7 cellular contexts compared by ENCODE assay signal in genomic region chrX:112840382-112841113, GRCh38. TPM values are rescaled to one million over a fixed set of nuclear protein-coding genes. Genes with fewer than 3 reads are reported as not detected.
DNase-seq lines count a peak whose midpoint lies in the region; ATAC-seq and TF ChIP-seq lines count a peak whose summit lies in the region.

A gene with protein sequence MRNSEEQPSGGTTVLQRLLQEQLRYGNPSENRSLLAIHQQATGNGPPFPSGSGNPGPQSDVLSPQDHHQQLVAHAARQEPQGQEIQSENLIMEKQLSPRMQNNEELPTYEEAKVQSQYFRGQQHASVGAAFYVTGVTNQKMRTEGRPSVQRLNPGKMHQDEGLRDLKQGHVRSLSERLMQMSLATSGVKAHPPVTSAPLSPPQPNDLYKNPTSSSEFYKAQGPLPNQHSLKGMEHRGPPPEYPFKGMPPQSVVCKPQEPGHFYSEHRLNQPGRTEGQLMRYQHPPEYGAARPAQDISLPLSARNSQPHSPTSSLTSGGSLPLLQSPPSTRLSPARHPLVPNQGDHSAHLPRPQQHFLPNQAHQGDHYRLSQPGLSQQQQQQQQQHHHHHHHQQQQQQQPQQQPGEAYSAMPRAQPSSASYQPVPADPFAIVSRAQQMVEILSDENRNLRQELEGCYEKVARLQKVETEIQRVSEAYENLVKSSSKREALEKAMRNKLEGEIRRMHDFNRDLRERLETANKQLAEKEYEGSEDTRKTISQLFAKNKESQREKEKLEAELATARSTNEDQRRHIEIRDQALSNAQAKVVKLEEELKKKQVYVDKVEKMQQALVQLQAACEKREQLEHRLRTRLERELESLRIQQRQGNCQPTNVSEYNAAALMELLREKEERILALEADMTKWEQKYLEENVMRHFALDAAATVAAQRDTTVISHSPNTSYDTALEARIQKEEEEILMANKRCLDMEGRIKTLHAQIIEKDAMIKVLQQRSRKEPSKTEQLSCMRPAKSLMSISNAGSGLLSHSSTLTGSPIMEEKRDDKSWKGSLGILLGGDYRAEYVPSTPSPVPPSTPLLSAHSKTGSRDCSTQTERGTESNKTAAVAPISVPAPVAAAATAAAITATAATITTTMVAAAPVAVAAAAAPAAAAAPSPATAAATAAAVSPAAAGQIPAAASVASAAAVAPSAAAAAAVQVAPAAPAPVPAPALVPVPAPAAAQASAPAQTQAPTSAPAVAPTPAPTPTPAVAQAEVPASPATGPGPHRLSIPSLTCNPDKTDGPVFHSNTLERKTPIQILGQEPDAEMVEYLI (minus strand): TSS chrX:112840831. CDS start chrX:112823126, 17,705 bp downstream.

- peak within 1 kb of the TSS; percentile 87 for H3K4me3 Mint-ChIP-seq in activated CD4-positive, alpha-beta T cell treated with anti-CD3 and anti-CD28 coated beads, Interleukin-2, amount 10 ng/mL, durations not matched to agents 24 days and 14 days
- peak within 1 kb of the TSS; percentile 84 for H3K4me3 Mint-ChIP-seq in dendritic cell treated with granulocyte-macrophage colony-stimulating factor and Interleukin-4, amounts not matched to agents 40 ng/mL and 50 ng/mL, for 4 days

- peak within 1 kb of the TSS; percentile 75 to 76 for H3K27ac ChIP-seq in left lung

- intact Hi-C loops in activated CD4-positive, alpha-beta T cell treated with anti-CD3 and anti-CD28 coated beads, Interleukin-2, amount 10 ng/mL, durations not matched to agents 24 days and 14 days (cut with micrococcal nuclease) = loop anchor here (1.0 kb wide), 1 partner anchor 11 kb away; no protein-coding TSS in a partner anchor
- intact Hi-C loops in dendritic cell treated with granulocyte-macrophage colony-stimulating factor and Interleukin-4, amounts not matched to agents 40 ng/mL and 50 ng/mL, for 4 days (cut with micrococcal nuclease) = no loop called here
- intact Hi-C loops in left lung (cut with DNase I) = no loop called here

- H3K27ac Mint-ChIP-seq in activated CD4-positive, alpha-beta T cell treated with anti-CD3 and anti-CD28 coated beads, Interleukin-2, amount 10 ng/mL, durations not matched to agents 24 days and 14 days = peak within 1 kb of the TSS; percentile 45
- peak within 1 kb of the TSS; percentile 69 for H3K27ac Mint-ChIP-seq in dendritic cell treated with granulocyte-macrophage colony-stimulating factor and Interleukin-4, amounts not matched to agents 40 ng/mL and 50 ng/mL, for 4 days

- peak; percentile 33 for ATAC-seq in GM18858 (IDR thresholded peaks at IDR 0.05; ENCODE audit: unreplicated experiment)
- peak; percentile 64 for ATAC-seq in HG02973 (IDR thresholded peaks at IDR 0.05; ENCODE audit: unreplicated experiment)
- peak; percentile 95 for ATAC-seq in left lung

- H3K36me3 ChIP-seq in left lung = no peaks in the 10 kb centered on the region

- H3K9me3 ChIP-seq in left lung = no peaks in the 10 kb centered on the region

- peaks cover 0 to 11% of the 10 kb centered on the region in 2 donors for H3K27me3 ChIP-seq in left lung

- peak; percentile 36 for DNase-seq in NCI-H2196 treated with DMSO at 0.1 percent for 48 hours (lab: John Stamatoyannopoulos, UW; ENCODE audit: unreplicated experiment)
- peak; percentile 88 for DNase-seq in activated CD4-positive, alpha-beta T cell treated with anti-CD3 and anti-CD28 coated beads, Interleukin-2, amount 10 ng/mL, durations not matched to agents 24 days and 14 days
- DNase-seq in left lung = peak; percentile 83 to 87
- peak; percentile 65 to 66 for DNase-seq in stimulated activated CD4-positive, alpha-beta T cell treated with anti-CD3 and anti-CD28 coated beads, Interleukin-2, amount 100 ng/mL, for 24 hours

- H3K9me3 Mint-ChIP-seq in activated CD4-positive, alpha-beta T cell treated with anti-CD3 and anti-CD28 coated beads, Interleukin-2, amount 10 ng/mL, durations not matched to agents 24 days and 14 days = no peaks in the 10 kb centered on the region
- H3K9me3 Mint-ChIP-seq in dendritic cell treated with granulocyte-macrophage colony-stimulating factor and Interleukin-4, amounts not matched to agents 40 ng/mL and 50 ng/mL, for 4 days = no peaks in the 10 kb centered on the region

- peaks cover 20% of the 10 kb centered on the region for H3K4me1 Mint-ChIP-seq in activated CD4-positive, alpha-beta T cell treated with anti-CD3 and anti-CD28 coated beads, Interleukin-2, amount 10 ng/mL, durations not matched to agents 24 days and 14 days
- H3K4me1 Mint-ChIP-seq in dendritic cell treated with granulocyte-macrophage colony-stimulating factor and Interleukin-4, amounts not matched to agents 40 ng/mL and 50 ng/mL, for 4 days (ENCODE audit: low read depth) = no peaks in the 10 kb centered on the region

- H3K4me1 ChIP-seq in left lung = no peaks in the 10 kb centered on the region

- H3K27me3 Mint-ChIP-seq in activated CD4-positive, alpha-beta T cell treated with anti-CD3 and anti-CD28 coated beads, Interleukin-2, amount 10 ng/mL, durations not matched to agents 24 days and 14 days = peaks cover 8% of the 10 kb centered on the region
- peaks cover 19% of the 10 kb centered on the region for H3K27me3 Mint-ChIP-seq in dendritic cell treated with granulocyte-macrophage colony-stimulating factor and Interleukin-4, amounts not matched to agents 40 ng/mL and 50 ng/mL, for 4 days

- TF ChIP-seq CTCF in left lung (IDR thresholded peaks at IDR 0.05) = no peak

- H3K4me3 ChIP-seq in left lung = peak within 1 kb of the TSS; percentile 39 to 60

- H3K36me3 Mint-ChIP-seq in activated CD4-positive, alpha-beta T cell treated with anti-CD3 and anti-CD28 coated beads, Interleukin-2, amount 10 ng/mL, durations not matched to agents 24 days and 14 days (ENCODE audit: low read depth) = no peaks in the 10 kb centered on the region
- H3K36me3 Mint-ChIP-seq in dendritic cell treated with granulocyte-macrophage colony-stimulating factor and Interleukin-4, amounts not matched to agents 40 ng/mL and 50 ng/mL, for 4 days (ENCODE audit: low read depth) = peaks cover 8% of the 10 kb centered on the region

RNA-seq across cellular contexts. Expression of the gene that starts here (rescaled TPM):
- 2.5 TPM in 2 replicates for total RNA-seq in activated CD4-positive, alpha-beta T cell treated with anti-CD3 and anti-CD28 coated beads, Interleukin-2, amount 10 ng/mL, durations not matched to agents 24 days and 14 days
- total RNA-seq in left lung = 10 to 100 TPM in 1 of 2 donors, 1 to 10 TPM in 1; 7.5 to 31.0 TPM

Comparison
In these comparisons a context has a peak if more than half of its experiments do, and no peak if none do; other contexts are left out.
1. Peak in every context shown above with its lines: DNase-seq, ATAC-seq, H3K4me3 ChIP-seq and H3K27ac ChIP-seq.
2. ATAC-seq: peak in every context shown above with its lines; median percentile 95 in left lung; 64 in HG02973; 33 in GM18858.
3. DNase-seq: peak in every context shown above with its lines; median percentile 88 in activated CD4-positive, alpha-beta T cell treated with anti-CD3 and anti-CD28 coated beads, Interleukin-2, amount 10 ng/mL, durations not matched to agents 24 days and 14 days; 85 in left lung; 66 in stimulated activated CD4-positive, alpha-beta T cell treated with anti-CD3 and anti-CD28 coated beads, Interleukin-2, amount 100 ng/mL, for 24 hours; 36 in NCI-H2196 treated with DMSO at 0.1 percent for 48 hours.